In the genomic region with DNA sequence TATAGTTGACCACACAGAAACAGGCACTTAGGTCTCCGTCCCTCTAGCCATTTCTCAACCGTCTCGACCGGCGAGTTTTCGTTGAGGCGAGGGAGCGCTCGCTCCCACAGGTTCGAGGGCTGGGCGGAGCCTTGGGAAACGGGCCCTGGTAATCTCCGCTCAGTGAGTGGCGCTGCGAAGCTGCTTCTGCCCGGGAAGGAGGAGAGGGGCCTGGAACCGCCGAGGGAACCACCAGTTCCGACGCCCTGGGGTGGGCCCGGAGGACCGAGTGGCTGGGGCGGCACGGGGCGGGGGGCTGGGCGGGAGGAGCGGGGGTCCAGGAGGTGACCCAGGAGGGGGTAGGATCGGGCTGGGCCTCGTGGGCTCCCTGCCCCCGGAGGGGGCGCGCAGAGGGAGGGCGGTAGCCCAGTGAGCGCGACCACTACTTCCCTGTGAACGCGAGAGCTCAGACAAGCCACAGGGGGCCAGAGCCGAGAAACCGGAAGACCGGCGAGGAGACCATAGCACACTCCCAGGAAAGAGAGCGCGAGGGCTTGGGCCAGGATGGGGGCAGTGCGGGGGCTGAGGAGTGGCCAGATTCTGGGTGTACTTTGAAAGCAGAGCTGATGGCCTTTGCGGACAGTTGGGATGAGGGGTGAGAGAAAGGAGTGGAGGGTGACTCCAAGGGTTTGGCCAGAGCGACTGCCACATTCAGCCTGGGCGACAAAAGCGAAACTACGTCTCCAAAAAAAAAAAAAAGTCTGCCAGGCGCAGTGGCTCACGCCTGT, we compare ENCODE assay signal across 8 cellular contexts. TPM values are rescaled to one million over a fixed set of nuclear protein-coding genes. Genes with fewer than 3 reads are reported as not detected.
DNase-seq lines count a peak whose midpoint lies in the region; ATAC-seq and TF ChIP-seq lines count a peak whose summit lies in the region.

No MANE protein-coding gene starts in this region.

- DNase-seq in AG08396 (ENCODE audit: low spot score) (peak; percentile 70), NCI-H1417 treated with DMSO at 0.1 percent for 48 hours (lab: John Stamatoyannopoulos, UW) (peak; percentile 63), T-helper 17 cell (peak; percentile 47 to 48 (median 47)), anterior cingulate cortex (lab: John Stamatoyannopoulos, UW) (peak in 56 of 58 donors; percentile 28 to 86 (median 74)), left ventricle myocardium inferior (peak; percentile 84), posterior vena cava (ENCODE audit: low spot score) (peak; percentile 94), aorta (peak; percentile 90 to 93)

- H3K9me3 ChIP-seq in T-helper 17 cell (ENCODE audit: control insufficient read depth, low read length, poor library complexity, severe bottlenecking) = no peaks in the 10 kb centered on the region
- no peaks in the 10 kb centered on the region for H3K9me3 ChIP-seq in left ventricle myocardium inferior (replicated peaks)
- no peaks in the 10 kb centered on the region for H3K9me3 ChIP-seq in aorta (ENCODE audit: control insufficient read depth, low read length)

- peak overlapping the region; percentile 92 for H3K4me3 Mint-ChIP-seq in T-helper 17 cell

- WGBS in aorta, 2 donors = 1% methylated on average over 49 to 51 of the region's 51 CpGs

- peaks cover 63% of the 10 kb centered on the region for H3K4me1 ChIP-seq in left ventricle myocardium inferior
- H3K4me1 ChIP-seq in aorta (ENCODE audit: control insufficient read depth in 1 of 2, insufficient read depth in 2 of 2, low read length in 2 of 2) = no peaks in the 10 kb centered on the region

- no peaks in the 10 kb centered on the region for H3K27me3 ChIP-seq in left ventricle myocardium inferior (ENCODE audit: low read depth)
- no peaks in the 10 kb centered on the region for H3K27me3 ChIP-seq in aorta (ENCODE audit: control insufficient read depth in 1 of 2, insufficient read depth in 2 of 2, low read length in 1 of 2)

- no peaks in the 10 kb centered on the region for H3K36me3 Mint-ChIP-seq in T-helper 17 cell (ENCODE audit: low read depth)

- peak overlapping the region; percentile 99 for H3K27ac Mint-ChIP-seq in T-helper 17 cell

- intact Hi-C loops in left ventricle myocardium inferior (cut with micrococcal nuclease) = no loop called here
- intact Hi-C loops in posterior vena cava (cut with DNase I) = no loop called here
- intact Hi-C loops in aorta (cut with DNase I) = loop anchor here in 1 of 2 donors (1.0 kb wide), 1 partner anchor 19 kb away; no protein-coding TSS in a partner anchor

- H3K4me3 ChIP-seq in left ventricle myocardium inferior (peak overlapping the region; percentile 73), aorta (ENCODE audit: low read length in 2 of 2) (peak overlapping the region; percentile 37 to 65)

- ATAC-seq in GM19452 (IDR thresholded peaks at IDR 0.05; ENCODE audit: unreplicated experiment) = peak; percentile 25
- ATAC-seq in T-helper 17 cell = peak; percentile 67
- peak; percentile 91 for ATAC-seq in aorta (ENCODE audit: low FRiP score)

- TF ChIP-seq CTCF in left ventricle myocardium inferior (IDR thresholded peaks at IDR 0.05; ENCODE audit: borderline replicate concordance) = peak; percentile 15

- peaks cover 33% of the 10 kb centered on the region for H3K4me1 Mint-ChIP-seq in T-helper 17 cell

- no peaks in the 10 kb centered on the region for H3K27me3 Mint-ChIP-seq in T-helper 17 cell

- H3K36me3 ChIP-seq in left ventricle myocardium inferior (no peaks in the 10 kb centered on the region), aorta (ENCODE audit: control insufficient read depth in 1 of 2, insufficient read depth in 2 of 2, low read length in 1 of 2) (no peaks in the 10 kb centered on the region)

- H3K27ac ChIP-seq in left ventricle myocardium inferior (replicated peaks) (peak overlapping the region; percentile 100), aorta (ENCODE audit: low read depth in 1 of 2, low read length in 2 of 2) (peak overlapping the region; percentile 98 to 99)

RNA-seq across cellular contexts. Expression of gene ARL4D, which starts 29.9 kb away (rescaled TPM):
- 1 to 10 TPM; 1.1 to 2.0 TPM for total RNA-seq in T-helper 17 cell
- total RNA-seq in left ventricle myocardium inferior = 7.1 TPM
- total RNA-seq in posterior vena cava = 10 to 100 TPM; 16.1 to 24.3 TPM
- 10 to 100 TPM in 1 of 2 donors, 1 to 10 TPM in 1; 6.9 to 14.2 TPM for total RNA-seq in aorta
- 1 to 10 TPM; 4.0 to 9.9 TPM for polyA plus RNA-seq in aorta

Comparison
In these comparisons a context has a peak if more than half of its experiments do, and no peak if none do; other contexts are left out.
1. Peak in every context shown above with its lines: DNase-seq, ATAC-seq, H3K4me3 ChIP-seq and H3K27ac ChIP-seq.
2. ATAC-seq: peak in every context shown above with its lines; median percentile 91 in aorta; 67 in T-helper 17 cell; 25 in GM19452.